ENCODE assay signal across 24 cellular contexts in the genomic region with DNA sequence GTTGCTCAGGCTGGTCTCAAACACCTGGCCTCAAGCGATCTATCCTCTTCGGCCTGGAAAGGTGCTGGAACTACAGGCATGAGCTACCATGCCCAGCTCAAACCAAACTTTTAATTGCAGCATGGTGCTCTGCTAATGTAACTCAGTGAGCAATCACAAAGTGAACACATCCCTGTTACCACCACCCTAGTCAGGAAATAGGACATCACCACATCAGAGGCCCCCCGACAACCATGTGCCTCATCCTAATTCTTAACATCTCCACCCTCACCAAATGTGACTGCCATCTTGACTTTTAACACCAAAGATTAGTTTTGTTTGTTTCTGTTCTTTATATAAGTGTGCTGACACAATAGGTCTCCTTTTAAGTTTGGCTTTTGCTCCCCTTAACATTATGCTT. TPM values are rescaled to one million over a fixed set of nuclear protein-coding genes. Genes with fewer than 3 reads are reported as not detected.
"Had no signal": no experiment of that assay in that cellular context is flagged by ENCODE, and none has a peak within 500 bp of the region (broad histone marks: within the 10 kb centered on the region; RNA-seq: fewer than 3 reads in every experiment).

No MANE protein-coding gene starts in this region.

- H3K27me3 ChIP-seq: foreskin keratinocyte, hepatocyte, neural progenitor cell, upper lobe of right lung had no signal

- H3K4me2 ChIP-seq: hepatocyte, neural progenitor cell had no signal

- H2AFZ ChIP-seq: hepatocyte, neural progenitor cell had no signal

- ATAC-seq: activated T-helper 17 cell treated with anti-CD3 and anti-CD28 coated beads, Interleukin-2, amount 50 U/mL, for 72 hours; foreskin keratinocyte; upper lobe of right lung had no signal

- FAIRE-seq: colon had no signal

- H3K27ac ChIP-seq: dorsolateral prefrontal cortex, epithelial cell of prostate, foreskin keratinocyte, hepatocyte, neural progenitor cell, thoracic aorta, upper lobe of right lung had no signal

- DNase-seq: activated CD4-positive, alpha-beta T cell treated with anti-CD3 and anti-CD28 coated beads, Interleukin-2, amount 50 U/mL, for 4 hours; activated naive CD4-positive, alpha-beta T cell treated with anti-CD3 and anti-CD28 coated beads, Interleukin-2, amount 50 U/mL, for 16 hours; activated T-cell treated with anti-CD3 and anti-CD28 coated beads for 4 hours; central memory CD4-positive, alpha-beta T cell; dorsolateral prefrontal cortex; endodermal cell; foreskin keratinocyte; stimulated activated CD4-positive, alpha-beta T cell treated with anti-CD3 and anti-CD28 coated beads, Interleukin-12 subunit alpha, Interleukin-12 subunit beta, amount 100 ng/mL, for 4 hours; stimulated activated CD4-positive, alpha-beta T cell treated with anti-CD3 and anti-CD28 coated beads, Interleukin-2, amount 100 ng/mL, for 24 hours; upper lobe of right lung had no signal

- H3K27me3 Mint-ChIP-seq: memory B cell, progenitor cell of endocrine pancreas had no signal

- H3K36me3 Mint-ChIP-seq: brain, neural progenitor cell had no signal

- H3K4me3 ChIP-seq: dorsolateral prefrontal cortex, hepatocyte, neural progenitor cell, thoracic aorta, upper lobe of right lung had no signal

- H3K4me1 Mint-ChIP-seq: activated T-helper 17 cell treated with anti-CD3 and anti-CD28 coated beads, Interleukin-2, amount 50 U/mL, for 72 hours; brain; endodermal cell; neural progenitor cell had no signal

- H3K9me3 ChIP-seq: thoracic aorta, upper lobe of right lung had no signal

- H3K4me1 ChIP-seq: foreskin keratinocyte, neural progenitor cell, upper lobe of right lung had no signal

- H3K27ac Mint-ChIP-seq: activated T-helper 17 cell treated with anti-CD3 and anti-CD28 coated beads, Interleukin-2, amount 50 U/mL, for 72 hours; brain; endodermal cell; memory B cell; neural progenitor cell; progenitor cell of endocrine pancreas; T-helper 1 cell treated with Interleukin-12 subunit alpha and Interleukin-12 subunit beta and Interleukin-4 antibody, amounts not matched to agents 30 μg/mL and 1 μg/mL, for 36 hours had no signal

- H3K4me3 Mint-ChIP-seq: activated T-helper 17 cell treated with anti-CD3 and anti-CD28 coated beads, Interleukin-2, amount 50 U/mL, for 72 hours; brain; endodermal cell; memory B cell; neural progenitor cell; T-helper 1 cell treated with Interleukin-12 subunit alpha and Interleukin-12 subunit beta and Interleukin-4 antibody, amounts not matched to agents 30 μg/mL and 1 μg/mL, for 36 hours had no signal

- H3K36me3 ChIP-seq: neural progenitor cell, thoracic aorta, upper lobe of right lung had no signal

- H3K79me2 ChIP-seq: hepatocyte had no signal

- H3K9me3 Mint-ChIP-seq: activated T-helper 17 cell treated with anti-CD3 and anti-CD28 coated beads, Interleukin-2, amount 50 U/mL, for 72 hours; memory B cell; neural progenitor cell had no signal

RNA-seq across cellular contexts. Expression of a gene that starts 42.7 kb away (rescaled TPM):
- total RNA-seq: dorsolateral prefrontal cortex, endodermal cell, fibroblast of lung, foreskin keratinocyte, hepatocyte, liver, mononuclear cell, osteoblast, progenitor cell of endocrine pancreas, thoracic aorta had no signal
- polyA plus RNA-seq: fibroblast of lung, foreskin keratinocyte, hepatocyte had no signal
